15 cellular contexts compared by ENCODE assay signal in the genomic region with DNA sequence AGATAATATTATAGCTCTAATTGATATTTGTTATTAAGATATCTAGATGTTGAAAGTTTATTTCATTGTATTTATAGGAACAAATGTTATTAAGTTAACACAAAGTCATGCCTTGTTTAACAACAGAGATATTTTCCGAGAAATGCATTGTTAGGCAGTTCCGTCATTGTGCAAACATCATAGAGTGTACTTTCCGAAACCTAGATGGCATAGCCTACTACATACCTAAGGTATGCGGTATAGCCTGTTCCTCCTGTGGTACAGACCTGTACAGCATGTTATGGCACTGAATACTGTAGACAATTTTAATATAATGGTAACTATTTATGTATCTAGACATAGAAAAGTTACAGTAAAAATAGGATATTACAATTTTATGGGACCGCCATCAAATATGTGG.
DNase-seq lines count a peak whose midpoint lies in the region; ATAC-seq and TF ChIP-seq lines count a peak whose summit lies in the region.
"Had no signal": no experiment of that assay in that cellular context is flagged by ENCODE, and none has a peak within 500 bp of the region (broad histone marks: within the 10 kb centered on the region; RNA-seq: fewer than 3 reads in every experiment).

No MANE protein-coding gene starts in this region.

- no peak overlapping the region for H3K4me3 ChIP-seq in mammary epithelial cell (replicated peaks in 1 of 3; ENCODE audit: insufficient read depth in 1 of 3, low read depth in 2 of 3, low read length in 3 of 3)
- H3K4me3 ChIP-seq in upper lobe of right lung = no peak overlapping the region
- H3K4me3 ChIP-seq in body of pancreas = no peak overlapping the region

- dilution Hi-C loops in mammary epithelial cell (cut with HindIII; ENCODE audit: low sequenced_read_pairs) = no loop called here

- 95% methylated on average over 5 of the region's 5 CpGs for WGBS in mammary epithelial cell (ENCODE audit: low coverage, missing lambda C conversion rate)
- WGBS in body of pancreas, 2 donors = 78 to 80% methylated on average over 5 of the region's 5 CpGs

- H3K27me3 ChIP-seq in mammary epithelial cell (ENCODE audit: insufficient read depth, low read length) = no peaks in the 10 kb centered on the region
- H3K27me3 ChIP-seq in upper lobe of right lung = no peaks in the 10 kb centered on the region
- H3K27me3 ChIP-seq in body of pancreas = no peaks in the 10 kb centered on the region

- H3K79me2 ChIP-seq in mammary epithelial cell (ENCODE audit: insufficient read depth, low read length) = no peaks in the 10 kb centered on the region

- CTCF ChIA-PET in mammary epithelial cell (lab: Charles Lee; ENCODE audit: low non-redundant PET) = no interaction called here

- intact Hi-C loops in mammary epithelial cell (cut with micrococcal nuclease) = no loop called here
- intact Hi-C loops in upper lobe of right lung (cut with DNase I) = no loop called here
- intact Hi-C loops in body of pancreas (cut with DNase I) = no loop called here

- H3K9me3 ChIP-seq in mammary epithelial cell (replicated peaks; ENCODE audit: insufficient read depth, low read length) (no peaks in the 10 kb centered on the region), upper lobe of right lung (no peaks in the 10 kb centered on the region), body of pancreas (peaks cover 0 to 7% (median 0%) of the 10 kb centered on the region in 3 donors)

- no peaks in the 10 kb centered on the region for H3K36me3 ChIP-seq in mammary epithelial cell (ENCODE audit: insufficient read depth, low read length)
- no peaks in the 10 kb centered on the region for H3K36me3 ChIP-seq in upper lobe of right lung
- no peaks in the 10 kb centered on the region for H3K36me3 ChIP-seq in body of pancreas (replicated peaks in 1 of 2; ENCODE audit: insufficient read depth in 1 of 2, low read depth in 2 of 2)

- peak; percentile 93 for ATAC-seq in upper lobe of right lung
- no peak for ATAC-seq in body of pancreas
- no peak for ATAC-seq in GM18519 (IDR thresholded peaks at IDR 0.05; ENCODE audit: low FRiP score, unreplicated experiment)
- ATAC-seq: CD8-positive, alpha-beta T cell; Right ventricle myocardium inferior; SK-N-SH treated with all-trans-retinoic acid at 6 μM for 48 hours had no signal

- H3K4me1 ChIP-seq in mammary epithelial cell (ENCODE audit: insufficient read depth, low read length) = no peaks in the 10 kb centered on the region
- no peaks in the 10 kb centered on the region for H3K4me1 ChIP-seq in upper lobe of right lung
- no peaks in the 10 kb centered on the region for H3K4me1 ChIP-seq in body of pancreas

- no peak overlapping the region for H2AFZ ChIP-seq in mammary epithelial cell (ENCODE audit: low read depth, low read length)

- TF ChIP-seq POLR2A in body of pancreas (IDR thresholded peaks at IDR 0.05) = no peak

- BruUV-seq in mammary epithelial cell (replicated peaks; lab: Mats Ljungman, UMichigan) = no TSS peak

- no peak overlapping the region for H3K4me2 ChIP-seq in mammary epithelial cell (ENCODE audit: insufficient read depth, low read depth, low read length)
- H3K4me2 ChIP-seq: KMS-11 had no signal

- H3K27ac ChIP-seq in mammary epithelial cell (ENCODE audit: insufficient read depth, low read depth, low read length) = no peak overlapping the region
- H3K27ac ChIP-seq in upper lobe of right lung = no peak overlapping the region
- H3K27ac ChIP-seq in body of pancreas = no peak overlapping the region
- H3K27ac ChIP-seq: HL-60, KMS-11 had no signal

- in situ Hi-C loops in mammary epithelial cell (cut with MboI; ENCODE audit: low sequenced_read_pairs in 2 of 2) = no loop called here

- DNase-seq in HT-29 (ENCODE audit: low spot score) = peak; percentile 17
- peak; percentile 78 for DNase-seq in mammary epithelial cell
- peak; percentile 8 for DNase-seq in kidney tubule cell (ENCODE audit: low spot score)
- no peak for DNase-seq in upper lobe of right lung
- no peak for DNase-seq in body of pancreas
- no peak for DNase-seq in NCI-H510A (lab: John Stamatoyannopoulos, UW)
- DNase-seq: CD8-positive, alpha-beta T cell; NCI-H1417 treated with DMSO at 0.1 percent for 48 hours; NCI-H2081 treated with DMSO at 0.1 percent for 48 hours; NCI-H345 had no signal

- H4K20me1 ChIP-seq in mammary epithelial cell (ENCODE audit: insufficient read depth, low read length) = no peaks in the 10 kb centered on the region

- H3K9ac ChIP-seq in mammary epithelial cell (ENCODE audit: insufficient read depth, low read length) = no peak overlapping the region
- H3K9ac ChIP-seq: KMS-11 had no signal

- TF ChIP-seq CTCF in mammary epithelial cell (conservative IDR thresholded peaks at IDR 0.05 in 1 of 2, IDR thresholded peaks at IDR 0.05 in 1 of 2; ENCODE audit: extremely low read depth in 1 of 2, insufficient read depth in 1 of 2, low read depth in 1 of 2, low read length in 2 of 2) (no peak), upper lobe of right lung (IDR thresholded peaks at IDR 0.05) (no peak), body of pancreas (IDR thresholded peaks at IDR 0.05) (no peak)

Comparison
In these comparisons a context has a peak if more than half of its experiments do, and no peak if none do; other contexts are left out.
1. DNase-seq: peak in HT-29 (single experiment), mammary epithelial cell (single experiment) and kidney tubule cell (single experiment); none in upper lobe of right lung (single experiment), body of pancreas (0 of 4) and NCI-H510A (single experiment).